ENCODE assay signal across 8 cellular contexts in genomic region chr6:149545754-149546471, GRCh38. TPM values are rescaled to one million over a fixed set of nuclear protein-coding genes. Genes with fewer than 3 reads are reported as not detected.
A peak's percentile ranks its signal among the peaks of the same experiment; 100 is the strongest.
DNase-seq lines count a peak whose midpoint lies in the region; ATAC-seq and TF ChIP-seq lines count a peak whose summit lies in the region.

TSS of gene PPIL4 (minus strand) at chr6:149546043. CDS start at chr6:149546005, 38 bp downstream.

- peak within 1 kb of the TSS; percentile 100 for H3K4me3 Mint-ChIP-seq in endothelial cell (ENCODE audit: unreplicated experiment)

- H3K36me3 Mint-ChIP-seq in endothelial cell (ENCODE audit: low read depth, unreplicated experiment), result peaks cover 4% of the 10 kb centered on the region

- no peaks in the 10 kb centered on the region for H3K9me3 ChIP-seq in HUES6 (ENCODE audit: control insufficient read depth, insufficient read depth, low read depth, low read length)
- H3K9me3 ChIP-seq in OCI-LY1 (ENCODE audit: low read length), result no peaks in the 10 kb centered on the region

- H3K9ac ChIP-seq in HUES6 (ENCODE audit: low read length) (peak within 1 kb of the TSS; percentile 93), OCI-LY1 (ENCODE audit: low read length) (peak within 1 kb of the TSS; percentile 84)

- ATAC-seq in GM21423 (IDR thresholded peaks at IDR 0.05; ENCODE audit: unreplicated experiment), result peak; percentile 93

- TF ChIP-seq CTCF in OCI-LY1 (IDR thresholded peaks at IDR 0.05; ENCODE audit: low read length), result peak; percentile 99
- peak; percentile 91 for TF ChIP-seq CTCF in endothelial cell (IDR thresholded peaks at IDR 0.05; ENCODE audit: unreplicated experiment)

- H3K36me3 ChIP-seq in HUES6 (ENCODE audit: control insufficient read depth, insufficient read depth, low read length), result peaks cover under 1% of the 10 kb centered on the region
- H3K36me3 ChIP-seq in OCI-LY1 (ENCODE audit: insufficient read depth, low read length), result peaks cover under 1% of the 10 kb centered on the region; the same call in 1 of the 2 replicates

- peaks cover 19% of the 10 kb centered on the region for H3K4me1 Mint-ChIP-seq in endothelial cell (ENCODE audit: unreplicated experiment)

- H3K79me2 ChIP-seq in OCI-LY1 (ENCODE audit: insufficient read depth, low read length), result peaks cover 47% of the 10 kb centered on the region

- H3K4me1 ChIP-seq in HUES6 (ENCODE audit: control insufficient read depth, insufficient read depth, low read length), result peaks cover 8% of the 10 kb centered on the region
- peaks cover 30% of the 10 kb centered on the region for H3K4me1 ChIP-seq in OCI-LY1 (ENCODE audit: insufficient read depth, low read length, severe bottlenecking)

- peak within 1 kb of the TSS; percentile 87 for H3K4me2 ChIP-seq in OCI-LY1 (ENCODE audit: low read length)

- H3F3A ChIP-seq in OCI-LY1 (ENCODE audit: insufficient read depth, low read length), result no peaks in the 10 kb centered on the region

- DNase-seq in DMS 273 (lab: John Stamatoyannopoulos, UW; ENCODE audit: unreplicated experiment) (peak; percentile 98), endothelial cell (ENCODE audit: low spot score) (peak; percentile 97), middle frontal gyrus (ENCODE audit: extremely low spot score, low spot score) (peak; percentile 92)
- DNase-seq in activated CD8-positive, alpha-beta memory T cell treated with anti-CD3 and anti-CD28 coated beads, Interleukin-2, amount 50 U/mL, for 48 hours, result peak; percentile 99
- peak; percentile 96 for DNase-seq in stimulated activated CD8-positive, alpha-beta memory T cell treated with anti-CD3 and anti-CD28 coated beads, Interleukin-2, amount 100 ng/mL, for 48 hours (ENCODE audit: low read depth in 2 of 2)

- H3K9me2 ChIP-seq in OCI-LY1 (ENCODE audit: low read depth, low read length), result no peaks in the 10 kb centered on the region

- H3K27me3 ChIP-seq in HUES6 (ENCODE audit: control insufficient read depth, insufficient read depth, low read length), result peaks cover 23% of the 10 kb centered on the region
- H3K27me3 ChIP-seq in OCI-LY1 (ENCODE audit: insufficient read depth, low read length), result no peaks in the 10 kb centered on the region

- peak within 1 kb of the TSS; percentile 100 for H3K27ac Mint-ChIP-seq in endothelial cell (ENCODE audit: unreplicated experiment)

- H3K27ac ChIP-seq in HUES6 (ENCODE audit: low read depth, low read length) (peak within 1 kb of the TSS; percentile 92), OCI-LY1 (ENCODE audit: low read depth, low read length, poor library complexity, severe bottlenecking) (peak within 1 kb of the TSS; percentile 84)

- no peak within 1 kb of the TSS for H2AFZ ChIP-seq in OCI-LY1 (ENCODE audit: low read length)

- no peaks in the 10 kb centered on the region for H4K20me1 ChIP-seq in OCI-LY1 (ENCODE audit: insufficient read depth, low read length)

- no peaks in the 10 kb centered on the region for H3K9me3 Mint-ChIP-seq in endothelial cell (ENCODE audit: unreplicated experiment)

- peaks cover 19% of the 10 kb centered on the region for H3K27me3 Mint-ChIP-seq in endothelial cell (ENCODE audit: unreplicated experiment)

- H3K4me3 ChIP-seq in HUES6 (ENCODE audit: low read depth, low read length), result peak within 1 kb of the TSS; percentile 99
- peak within 1 kb of the TSS; percentile 86 for H3K4me3 ChIP-seq in OCI-LY1 (ENCODE audit: low read depth, low read length, poor library complexity, severe bottlenecking)

RNA-seq across cellular contexts. Expression of gene PPIL4, which starts in this region (rescaled TPM):
- total RNA-seq in endothelial cell (ENCODE audit: unreplicated experiment), result 25.5 TPM

Comparison
In these comparisons a context has a peak if more than half of its experiments do, and no peak if none do; other contexts are left out.
1. Peak in every context shown above with its lines: DNase-seq, ATAC-seq, H3K4me3 ChIP-seq and H3K27ac ChIP-seq.